In genomic region chr2:169823996-169824372, GRCh38 we compare ENCODE assay signal across 8 cellular contexts. TPM values are rescaled to one million over a fixed set of nuclear protein-coding genes. Genes with fewer than 3 reads are reported as not detected.
A peak's percentile ranks its signal among the peaks of the same experiment; 100 is the strongest.
DNase-seq lines count a peak whose midpoint lies in the region; ATAC-seq and TF ChIP-seq lines count a peak whose summit lies in the region.

No MANE protein-coding gene starts in this region.

- no peaks in the 10 kb centered on the region for H3K27me3 Mint-ChIP-seq in T-helper 17 cell

- H3K36me3 ChIP-seq in smooth muscle cell (ENCODE audit: low read depth), result no peaks in the 10 kb centered on the region

- H3K4me2 ChIP-seq in smooth muscle cell, result peak overlapping the region; percentile 86

- peak overlapping the region; percentile 29 for H2AFZ ChIP-seq in smooth muscle cell (ENCODE audit: low read depth)

- 29% methylated on average over 4 of the region's 4 CpGs for WGBS in smooth muscle cell (ENCODE audit: low lambda C conversion rate)

- ATAC-seq in T-helper 17 cell (peak; percentile 4), omental fat pad (ENCODE audit: low FRiP score) (no peak)

- H3F3A ChIP-seq in smooth muscle cell (ENCODE audit: low read depth), result peaks cover 5% of the 10 kb centered on the region

- H3K4me1 Mint-ChIP-seq in T-helper 17 cell, result peaks cover 40% of the 10 kb centered on the region

- H3K27ac Mint-ChIP-seq in T-helper 17 cell, result peak overlapping the region; percentile 78

- H3K27ac ChIP-seq in smooth muscle cell (ENCODE audit: low read depth), result no peak overlapping the region

- peak overlapping the region; percentile 40 for H3K9ac ChIP-seq in smooth muscle cell (ENCODE audit: low read depth)

- no peak for TF ChIP-seq CTCF in smooth muscle cell (IDR thresholded peaks at IDR 0.05; ENCODE audit: borderline replicate concordance, insufficient read depth, poor library complexity, severe bottlenecking)
- TF ChIP-seq CTCF in omental fat pad (IDR thresholded peaks at IDR 0.05), result no peak

- H3K4me3 ChIP-seq in smooth muscle cell, result peak overlapping the region; percentile 67

- CTCF ChIA-PET in HEK293T (lab: Yijun Ruan, JAX), result interaction anchor here (0.8 to 1.7 kb wide), 4 partner anchors 10 to 108 kb away, joined by 3 to 7 read pairs (median 4); no protein-coding TSS in a partner anchor

- peaks cover 18% of the 10 kb centered on the region for H4K20me1 ChIP-seq in smooth muscle cell (ENCODE audit: low read depth)

- H3K9me3 ChIP-seq in T-helper 17 cell (ENCODE audit: control insufficient read depth, low read length, poor library complexity, severe bottlenecking), result no peaks in the 10 kb centered on the region
- H3K9me3 ChIP-seq in smooth muscle cell (replicated peaks; ENCODE audit: low read depth), result no peaks in the 10 kb centered on the region

- peak overlapping the region; percentile 94 for H3K4me3 Mint-ChIP-seq in T-helper 17 cell

- POLR2A ChIA-PET in HEK293T (lab: Yijun Ruan, JAX), result interaction anchor here (1.1 kb wide), 2 partner anchors 53 to 59 kb away, joined by 3 to 7 read pairs; no protein-coding TSS in a partner anchor

- H3K79me2 ChIP-seq in smooth muscle cell (ENCODE audit: low read depth), result peaks cover 38% of the 10 kb centered on the region

- no peaks in the 10 kb centered on the region for H3K27me3 ChIP-seq in smooth muscle cell (ENCODE audit: low read depth)

- peaks cover 3% of the 10 kb centered on the region for H3K36me3 Mint-ChIP-seq in T-helper 17 cell (ENCODE audit: low read depth)

- peak; percentile 9 for DNase-seq in HEK293T (ENCODE audit: extremely low spot score)
- DNase-seq in T-helper 17 cell, result no peak
- DNase-seq in germinal center (ENCODE audit: low spot score), result peak; percentile 19
- DNase-seq in smooth muscle cell (lab: John Stamatoyannopoulos, UW; ENCODE audit: unreplicated experiment), result no peak
- no peak for DNase-seq in cerebellum (ENCODE audit: low spot score)
- no peak for DNase-seq in omental fat pad (ENCODE audit: low spot score)
- no peak for DNase-seq in T1000 (lab: John Stamatoyannopoulos, UW)
- DNase-seq in NCI-H1930 (lab: John Stamatoyannopoulos, UW), result no peak

- H3K4me1 ChIP-seq in smooth muscle cell (ENCODE audit: low read depth), result peaks cover 23% of the 10 kb centered on the region

TF ChIP-seq in HEK293T, 16 proteins besides CTCF, POLR2A, EP300 and RAD21:
- no peak for TF ChIP-seq FOXM1 (IDR thresholded peaks at IDR 0.05; ENCODE audit: borderline replicate concordance)
- TF ChIP-seq, protein P1, sequence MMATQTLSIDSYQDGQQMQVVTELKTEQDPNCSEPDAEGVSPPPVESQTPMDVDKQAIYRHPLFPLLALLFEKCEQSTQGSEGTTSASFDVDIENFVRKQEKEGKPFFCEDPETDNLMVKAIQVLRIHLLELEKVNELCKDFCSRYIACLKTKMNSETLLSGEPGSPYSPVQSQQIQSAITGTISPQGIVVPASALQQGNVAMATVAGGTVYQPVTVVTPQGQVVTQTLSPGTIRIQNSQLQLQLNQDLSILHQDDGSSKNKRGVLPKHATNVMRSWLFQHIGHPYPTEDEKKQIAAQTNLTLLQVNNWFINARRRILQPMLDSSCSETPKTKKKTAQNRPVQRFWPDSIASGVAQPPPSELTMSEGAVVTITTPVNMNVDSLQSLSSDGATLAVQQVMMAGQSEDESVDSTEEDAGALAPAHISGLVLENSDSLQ (IDR thresholded peaks at IDR 0.05), result no peak
- TF ChIP-seq LEF1 (IDR thresholded peaks at IDR 0.05; ENCODE audit: borderline replicate concordance), result no peak
- no peak for TF ChIP-seq NFRKB (IDR thresholded peaks at IDR 0.05)
- TF ChIP-seq CTBP1 (IDR thresholded peaks at IDR 0.05; ENCODE audit: borderline replicate concordance), result no peak

RNA-seq across cellular contexts. Expression of gene METTL5, which starts 0.7 kb away (rescaled TPM):
- total RNA-seq in T-helper 17 cell (10 to 100 TPM; 22.9 to 29.4 TPM), smooth muscle cell (72.5 and 84.0 TPM in 2 replicates), cerebellum (31.8 TPM), omental fat pad (10 to 100 TPM; 27.4 to 63.2 (median 39.0) TPM)
- 79.8 and 80.5 TPM in 2 replicates for polyA plus RNA-seq in smooth muscle cell

RNA-seq across cellular contexts. Expression of gene UBR3, which starts 3.3 kb away (rescaled TPM):
- total RNA-seq in T-helper 17 cell (10 to 100 TPM; 33.6 to 34.9 TPM), smooth muscle cell (28.5 and 35.1 TPM in 2 replicates), cerebellum (130 TPM), omental fat pad (10 to 100 TPM; 59.2 to 90.3 (median 64.0) TPM)
- polyA plus RNA-seq in smooth muscle cell, result 7.0 and 7.6 TPM in 2 replicates

RNA-seq across cellular contexts. Expression of gene SSB, which starts 25.3 kb away (rescaled TPM):
- 100 to 1,000 TPM; 111 to 141 TPM for total RNA-seq in T-helper 17 cell
- 95.8 and 99.1 TPM in 2 replicates for total RNA-seq in smooth muscle cell
- polyA plus RNA-seq in smooth muscle cell, result 91.5 and 132 TPM in 2 replicates
- 73.9 TPM for total RNA-seq in cerebellum
- 100 to 1,000 TPM in 2 of 4 donors, 10 to 100 TPM in 2; 70.3 to 246 (median 111) TPM for total RNA-seq in omental fat pad

Comparison
In these comparisons a context has a peak if more than half of its experiments do, and no peak if none do; other contexts are left out.
1. DNase-seq: peak in HEK293T (single experiment) and germinal center (single experiment); none in T-helper 17 cell (0 of 3), smooth muscle cell (single experiment), cerebellum (single experiment), omental fat pad (single experiment), T1000 (single experiment) and NCI-H1930 (0 of 2).